ENCODE assay signal across 15 cellular contexts in genomic region chr6:121302882-121303281, GRCh38. TPM values are rescaled to one million over a fixed set of nuclear protein-coding genes. Genes with fewer than 3 reads are reported as not detected.
DNase-seq lines count a peak whose midpoint lies in the region; ATAC-seq and TF ChIP-seq lines count a peak whose summit lies in the region.
"Had no signal": no experiment of that assay in that cellular context is flagged by ENCODE, and none has a peak within 500 bp of the region (broad histone marks: within the 10 kb centered on the region; RNA-seq: fewer than 3 reads in every experiment).

No MANE protein-coding gene starts in this region.

- H3K27me3 Mint-ChIP-seq in nephron progenitor cell (ENCODE audit: low read depth, poor library complexity) (no peaks in the 10 kb centered on the region), immature natural killer cell (ENCODE audit: low read depth in 3 of 3) (no peaks in the 10 kb centered on the region)

- H3K36me3 Mint-ChIP-seq in nephron progenitor cell (ENCODE audit: low read depth) (peaks cover 15% of the 10 kb centered on the region), immature natural killer cell (peaks cover 6 to 23% (median 21%) of the 10 kb centered on the region in 3 donors)

- no peak overlapping the region for H3K4me3 ChIP-seq in testis
- H3K4me3 ChIP-seq: left lung, right atrium auricular region, transverse colon had no signal

- H3K36me3 ChIP-seq in testis (ENCODE audit: low read depth, missing control alignments): no peaks in the 10 kb centered on the region
- H3K36me3 ChIP-seq: left lung, right atrium auricular region, transverse colon had no signal

- DNase-seq in nephron progenitor cell (no peak), immature natural killer cell (no peak), DMS53 (lab: John Stamatoyannopoulos, UW) (no peak), testis (no peak)
- DNase-seq: activated CD4-positive, alpha-beta T cell treated with anti-CD3 and anti-CD28 coated beads for 4 hours; left lung; NCI-H2029; transverse colon had no signal

- H3K9me3 Mint-ChIP-seq in nephron progenitor cell (no peaks in the 10 kb centered on the region), immature natural killer cell (no peaks in the 10 kb centered on the region)
- H3K9me3 Mint-ChIP-seq: nephron had no signal

- ATAC-seq in GM18498 (IDR thresholded peaks at IDR 0.05; ENCODE audit: unreplicated experiment) (peak; percentile 77), GM19043 (IDR thresholded peaks at IDR 0.05; ENCODE audit: low read depth, unreplicated experiment) (peak; percentile 62), GM21737 (IDR thresholded peaks at IDR 0.05; ENCODE audit: unreplicated experiment) (peak; percentile 67), HG03095 (IDR thresholded peaks at IDR 0.05; ENCODE audit: unreplicated experiment) (peak; percentile 58)
- ATAC-seq: left lung had no signal

- no peak overlapping the region for H3K27ac ChIP-seq in testis
- H3K27ac ChIP-seq: left lung, right atrium auricular region, transverse colon had no signal

- intact Hi-C loops in testis (cut with DNase I; ENCODE audit: low total_unique reads): no loop called here

- no peaks in the 10 kb centered on the region for H3K4me1 ChIP-seq in testis
- H3K4me1 ChIP-seq: left lung, right atrium auricular region, transverse colon had no signal

- H3K27me3 ChIP-seq in testis: no peaks in the 10 kb centered on the region
- H3K27me3 ChIP-seq: left lung, right atrium auricular region, transverse colon had no signal

- H3K4me1 Mint-ChIP-seq in nephron progenitor cell: no peaks in the 10 kb centered on the region
- H3K4me1 Mint-ChIP-seq in immature natural killer cell: no peaks in the 10 kb centered on the region
- H3K4me1 Mint-ChIP-seq: nephron had no signal

- no peak for TF ChIP-seq POLR2A in testis (IDR thresholded peaks at IDR 0.05)

- H3K4me3 Mint-ChIP-seq in nephron progenitor cell: no peak overlapping the region
- no peak overlapping the region for H3K4me3 Mint-ChIP-seq in immature natural killer cell
- H3K4me3 Mint-ChIP-seq: nephron; T-helper 2 cell treated with Interferon-gamma antibody and Interleukin-4, amounts not matched to agents 5 μg/mL and 100 μg/mL, for 36 hours had no signal

- no peaks in the 10 kb centered on the region for H3K9me3 ChIP-seq in testis
- H3K9me3 ChIP-seq: left lung, right atrium auricular region, transverse colon had no signal

- TF ChIP-seq CTCF in nephron progenitor cell (IDR thresholded peaks at IDR 0.05) (no peak), testis (IDR thresholded peaks at IDR 0.05) (no peak)

- H3K27ac Mint-ChIP-seq in nephron progenitor cell (no peak overlapping the region), immature natural killer cell (peak overlapping the region in 2 of 6 donors; percentile 8 to 23)
- H3K27ac Mint-ChIP-seq: nephron; T-helper 2 cell treated with Interferon-gamma antibody and Interleukin-4, amounts not matched to agents 5 μg/mL and 100 μg/mL, for 36 hours had no signal

RNA-seq across cellular contexts. Expression of gene TBC1D32, which starts 31.4 kb away (rescaled TPM):
- polyA plus RNA-seq in immature natural killer cell: 1 to 10 TPM in 1 of 3 donors, under 1 TPM in 2; 0.67 to 2.6 (median 0.83) TPM
- total RNA-seq in testis: 10 to 100 TPM; 22.1 to 37.4 TPM
- 9.3 TPM for polyA plus RNA-seq in testis (ENCODE audit: insufficient read depth, low read depth, low replicate concordance)
